ENCODE assay signal across 7 cellular contexts in the genomic region with DNA sequence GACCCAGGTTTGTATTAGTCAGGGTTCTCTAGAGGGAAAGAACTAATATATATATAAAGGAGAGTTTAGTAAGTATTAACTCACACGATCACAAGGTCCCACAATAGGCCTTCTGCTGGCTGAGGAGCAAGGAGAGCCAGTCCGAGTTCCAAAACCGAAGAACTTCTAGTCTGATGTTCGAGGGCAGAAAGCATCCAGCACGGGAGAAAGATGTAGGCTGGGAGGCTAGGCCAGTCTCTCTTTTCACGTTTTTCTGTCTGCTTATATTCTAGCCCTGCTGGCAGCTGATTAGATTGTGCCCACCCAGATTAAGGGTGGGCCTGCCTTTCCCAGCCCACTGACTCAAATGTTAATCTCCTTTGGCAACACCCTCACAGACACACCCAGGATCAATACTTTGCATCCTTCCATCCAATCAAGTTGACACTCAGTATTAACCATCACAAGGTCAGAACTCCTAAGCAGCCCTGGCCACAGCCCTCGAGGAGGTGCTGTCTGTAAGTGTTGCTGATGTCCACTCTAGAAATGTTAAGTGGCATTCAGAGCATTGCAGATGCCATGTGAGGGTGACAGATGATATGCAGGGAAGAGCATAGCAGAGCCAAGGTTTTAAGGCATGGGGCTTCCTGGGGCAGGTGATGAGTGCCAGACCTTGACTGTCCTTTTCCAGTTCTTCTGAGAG. TPM values are rescaled to one million over a fixed set of nuclear protein-coding genes. Genes with fewer than 3 reads are reported as not detected.
DNase-seq lines count a peak whose midpoint lies in the region; ATAC-seq and TF ChIP-seq lines count a peak whose summit lies in the region.
"Not testable (repeated sequence)": the region's sequence is repeated elsewhere in the genome, so short reads cannot be mapped to it uniquely, and the experiment has no call there.

No MANE protein-coding gene starts in this region.

- H4K20me1 ChIP-seq in smooth muscle cell (ENCODE audit: low read depth): peaks cover 98% of the 10 kb centered on the region

- TF ChIP-seq CTCF in dorsolateral prefrontal cortex (IDR thresholded peaks at IDR 0.05 in 54 of 56, conservative IDR thresholded peaks at IDR 0.05 in 2 of 56; ENCODE audit: low read depth in 1 of 56, partially characterized antibody in 56 of 56); cardiac muscle cell (IDR thresholded peaks at IDR 0.05; ENCODE audit: low read depth, low read length); nephron (IDR thresholded peaks at IDR 0.05; ENCODE audit: unreplicated experiment in 3 of 3); smooth muscle cell (IDR thresholded peaks at IDR 0.05; ENCODE audit: borderline replicate concordance, insufficient read depth, poor library complexity, severe bottlenecking): not testable (repeated sequence)

- H3K4me3 ChIP-seq in dorsolateral prefrontal cortex, cardiac muscle cell, smooth muscle cell: not testable (repeated sequence)

- ATAC-seq in activated T-cell treated with anti-CD3 and anti-CD28 coated beads, Interleukin-2, amount 50 U/mL, for 4 hours: not testable (repeated sequence)
- ATAC-seq in left ventricle myocardium superior: peak; percentile 64

- H2AFZ ChIP-seq in smooth muscle cell (ENCODE audit: low read depth): not testable (repeated sequence)

- in situ Hi-C loops in G401 (cut with HindIII; ENCODE audit: low sequenced_read_pairs): not testable (repeated sequence)

- not testable (repeated sequence) for H3K27me3 ChIP-seq in dorsolateral prefrontal cortex; cardiac muscle cell; smooth muscle cell (ENCODE audit: low read depth)

- H3K27ac ChIP-seq in dorsolateral prefrontal cortex (peak overlapping the region in 39 of 59 donors; percentile 6 to 96 (median 82)), cardiac muscle cell (peak overlapping the region; percentile 86), smooth muscle cell (ENCODE audit: low read depth) (peak overlapping the region; percentile 91)

- not testable (repeated sequence) for H3K9me3 Mint-ChIP-seq in activated T-cell treated with anti-CD3 and anti-CD28 coated beads, Interleukin-2, amount 50 U/mL, for 4 hours; nephron

- DNase-seq in G401 (ENCODE audit: low spot score): peak; percentile 53
- DNase-seq in activated T-cell treated with anti-CD3 and anti-CD28 coated beads, Interleukin-2, amount 50 U/mL, for 4 hours; dorsolateral prefrontal cortex; left ventricle myocardium superior; smooth muscle cell (lab: John Stamatoyannopoulos, UW; ENCODE audit: unreplicated experiment): not testable (repeated sequence)
- peak in 1 of 2 donors; percentile 74 for DNase-seq in cardiac muscle cell (ENCODE audit: low read depth in 1 of 2, low spot score in 1 of 2)

- WGBS in smooth muscle cell (ENCODE audit: low lambda C conversion rate): 60% methylated on average over 7 of the region's 7 CpGs

- peak overlapping the region; percentile 45 for H3K4me2 ChIP-seq in smooth muscle cell

- not testable (repeated sequence) for H3K36me3 Mint-ChIP-seq in activated T-cell treated with anti-CD3 and anti-CD28 coated beads, Interleukin-2, amount 50 U/mL, for 4 hours (ENCODE audit: insufficient read depth); nephron (ENCODE audit: low read depth)

- not testable (repeated sequence) for H3K4me1 Mint-ChIP-seq in activated T-cell treated with anti-CD3 and anti-CD28 coated beads, Interleukin-2, amount 50 U/mL, for 4 hours (ENCODE audit: low read depth)
- peaks cover 74% of the 10 kb centered on the region for H3K4me1 Mint-ChIP-seq in nephron

- not testable (repeated sequence) for H3K9me3 ChIP-seq in cardiac muscle cell (ENCODE audit: low read depth); smooth muscle cell (replicated peaks; ENCODE audit: low read depth)

- peaks cover 84% of the 10 kb centered on the region for H3K4me1 ChIP-seq in cardiac muscle cell (ENCODE audit: low read depth)
- peaks cover 56% of the 10 kb centered on the region for H3K4me1 ChIP-seq in smooth muscle cell (ENCODE audit: low read depth)

- intact Hi-C loops in dorsolateral prefrontal cortex (cut with DNase I): loop anchor here in 1 of 2 donors (10.0 kb wide), 1 partner anchor 495 kb away; the partner anchor contains the start of gene C10orf105
- intact Hi-C loops in left ventricle myocardium superior (cut with micrococcal nuclease): not testable (repeated sequence)

- peaks cover 50% of the 10 kb centered on the region for H3F3A ChIP-seq in smooth muscle cell (ENCODE audit: low read depth)

- H3K36me3 ChIP-seq in cardiac muscle cell; smooth muscle cell (ENCODE audit: low read depth): not testable (repeated sequence)

- peak overlapping the region; percentile 26 for H3K4me3 Mint-ChIP-seq in activated T-cell treated with anti-CD3 and anti-CD28 coated beads, Interleukin-2, amount 50 U/mL, for 4 hours
- H3K4me3 Mint-ChIP-seq in nephron: peak overlapping the region in 2 of 3 experiments; percentile 33 to 64

- H3K79me2 ChIP-seq in smooth muscle cell (ENCODE audit: low read depth): peaks cover 99% of the 10 kb centered on the region

- H3K27me3 Mint-ChIP-seq in activated T-cell treated with anti-CD3 and anti-CD28 coated beads, Interleukin-2, amount 50 U/mL, for 4 hours (ENCODE audit: low read depth): peaks cover 36% of the 10 kb centered on the region
- peaks cover 47% of the 10 kb centered on the region for H3K27me3 Mint-ChIP-seq in nephron (ENCODE audit: low read depth)

- H3K27ac Mint-ChIP-seq in nephron: peak overlapping the region; percentile 39 to 60 (median 48)

- not testable (repeated sequence) for H3K9ac ChIP-seq in smooth muscle cell (ENCODE audit: low read depth)

RNA-seq across cellular contexts. Expression of gene UNC5B, which starts 7.0 kb away (rescaled TPM):
- 12.9 and 14.4 TPM in 2 replicates for total RNA-seq in G401 (2014; rRNA removed; shearing (Covaris generic))
- under 1 TPM; 0.26 to 0.43 (median 0.35) TPM for total RNA-seq in activated T-cell treated with anti-CD3 and anti-CD28 coated beads, Interleukin-2, amount 50 U/mL, for 4 hours
- total RNA-seq in dorsolateral prefrontal cortex (10 to 100 TPM; 12.3 to 77.7 (median 23.7) TPM), cardiac muscle cell (112 and 172 TPM in 2 replicates), left ventricle myocardium superior (12.8 TPM), smooth muscle cell (89.6 and 92.7 TPM in 2 replicates)
- polyA plus RNA-seq in cardiac muscle cell (73.3 and 98.3 TPM in 2 replicates), smooth muscle cell (115 and 142 TPM in 2 replicates)
